In genomic region chr20:25459916-25460590, GRCh38 we compare ENCODE assay signal across 13 cellular contexts. TPM values are rescaled to one million over a fixed set of nuclear protein-coding genes. Genes with fewer than 3 reads are reported as not detected.
A peak's percentile ranks its signal among the peaks of the same experiment; 100 is the strongest.
DNase-seq lines count a peak whose midpoint lies in the region; ATAC-seq and TF ChIP-seq lines count a peak whose summit lies in the region.
"Had no signal": no experiment of that assay in that cellular context is flagged by ENCODE, and none has a peak within 500 bp of the region (broad histone marks: within the 10 kb centered on the region; RNA-seq: fewer than 3 reads in every experiment).

No MANE protein-coding gene starts in this region.

- H3K36me3 Mint-ChIP-seq in chondrocyte (ENCODE audit: low read depth), result peaks cover 23% of the 10 kb centered on the region
- H3K36me3 Mint-ChIP-seq: CD8-positive, alpha-beta T cell had no signal

- peak; percentile 50 for DNase-seq in cardiac septum (ENCODE audit: low spot score)
- DNase-seq in Right ventricle myocardium superior, result no peak
- DNase-seq in chondrocyte (ENCODE audit: low spot score), result peak; percentile 46
- peak; percentile 83 for DNase-seq in mesenteric fat pad (ENCODE audit: low spot score)
- DNase-seq in SIG-M5 treated with dmso at 0.1 percent for 504 hours (lab: John Stamatoyannopoulos, UW; ENCODE audit: unreplicated experiment), result no peak
- no peak for DNase-seq in COLO829 (ENCODE audit: low spot score)
- DNase-seq in NCI-H510A (lab: John Stamatoyannopoulos, UW), result no peak
- no peak for DNase-seq in AG20443 (ENCODE audit: low spot score)
- DNase-seq: CD8-positive, alpha-beta T cell; H9; IMR-90 had no signal

- H3K27ac Mint-ChIP-seq in chondrocyte (ENCODE audit: unreplicated experiment), result no peak overlapping the region
- H3K27ac Mint-ChIP-seq: CD8-positive, alpha-beta T cell; GM23338 had no signal

- H3K4me1 Mint-ChIP-seq in chondrocyte (ENCODE audit: low read depth), result no peaks in the 10 kb centered on the region
- H3K4me1 Mint-ChIP-seq: GM23338 had no signal

- intact Hi-C loops in cardiac septum (cut with DNase I), result no loop called here
- intact Hi-C loops in Right ventricle myocardium superior (cut with DNase I), result no loop called here

- H3K27me3 Mint-ChIP-seq in chondrocyte (ENCODE audit: low read depth), result no peaks in the 10 kb centered on the region

- H3K9me3 Mint-ChIP-seq in chondrocyte (ENCODE audit: low read depth), result no peaks in the 10 kb centered on the region
- H3K9me3 Mint-ChIP-seq: CD8-positive, alpha-beta T cell; GM23338; H9 had no signal

- no peak for TF ChIP-seq CTCF in chondrocyte (IDR thresholded peaks at IDR 0.05)

- ATAC-seq in Right ventricle myocardium superior (ENCODE audit: poor library complexity), result no peak
- ATAC-seq: CD8-positive, alpha-beta T cell; GM12878; GM23338 had no signal

- no peak overlapping the region for H3K4me3 Mint-ChIP-seq in chondrocyte (ENCODE audit: unreplicated experiment)
- H3K4me3 Mint-ChIP-seq: CD8-positive, alpha-beta T cell; GM23338; H9 had no signal

RNA-seq across cellular contexts. Expression of gene GINS1, which starts 52.6 kb away (rescaled TPM):
- 0.43 TPM for total RNA-seq in cardiac septum
- 0.46 TPM for total RNA-seq in Right ventricle myocardium superior
- total RNA-seq in chondrocyte, result 3.5 to 7.3 TPM (median 4.9 TPM) in 3 replicates
- total RNA-seq in mesenteric fat pad, result 0.58 TPM

Comparison
In these comparisons a context has a peak if more than half of its experiments do, and no peak if none do; other contexts are left out.
1. DNase-seq: peak in cardiac septum (single experiment), chondrocyte (single experiment) and mesenteric fat pad (single experiment); none in Right ventricle myocardium superior (single experiment), SIG-M5 treated with dmso at 0.1 percent for 504 hours (single experiment), COLO829 (single experiment), NCI-H510A (single experiment) and AG20443 (single experiment).